ENCODE assay signal across 14 cellular contexts in the genomic region with DNA sequence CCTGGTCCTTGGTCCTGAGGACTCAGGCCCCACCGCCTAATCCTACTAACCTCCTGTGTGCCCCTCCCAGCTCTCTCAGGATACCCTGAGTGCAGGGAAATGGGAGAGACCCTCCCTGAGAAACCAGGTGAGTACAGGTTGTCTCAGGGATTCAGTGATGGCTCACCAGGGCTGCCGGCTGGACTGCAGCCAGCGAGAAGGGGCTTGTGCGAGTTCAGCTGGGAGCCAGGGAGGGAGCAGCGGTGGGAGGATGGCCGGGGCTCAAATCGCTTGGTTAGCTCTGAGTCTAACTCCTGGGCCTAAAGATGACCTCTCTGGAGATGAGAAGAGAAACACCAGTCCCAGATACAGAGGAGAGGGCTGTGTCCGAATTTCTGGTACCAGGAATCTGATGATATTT. TPM values are rescaled to one million over a fixed set of nuclear protein-coding genes. Genes with fewer than 3 reads are reported as not detected.
"Had no signal": no experiment of that assay in that cellular context is flagged by ENCODE, and none has a peak within 500 bp of the region (broad histone marks: within the 10 kb centered on the region; RNA-seq: fewer than 3 reads in every experiment).

No MANE protein-coding gene starts in this region.

RNA-seq across cellular contexts. Expression of gene FCGR3B, which starts 37.6 kb away (rescaled TPM):
- total RNA-seq: activated B cell treated with CpG ODN at 0.5 μM for 24 hours; activated CD4-positive, alpha-beta memory T cell treated with anti-CD3 and anti-CD28 coated beads for 36 hours; activated CD4-positive, alpha-beta T cell treated with anti-CD3 and anti-CD28 coated beads, Interleukin-2, amount 10 ng/mL, durations not matched to agents 24 days and 14 days; activated CD8-positive, alpha-beta memory T cell treated with anti-CD3 and anti-CD28 coated beads for 36 hours; activated CD8-positive, alpha-beta T cell treated with anti-CD3 and anti-CD28 coated beads for 36 hours; activated naive CD4-positive, alpha-beta T cell treated with anti-CD3 and anti-CD28 coated beads for 36 hours; activated naive CD4-positive, alpha-beta T cell treated with anti-CD3 and anti-CD28 coated beads, Interleukin-2, amount 50 U/mL, for 72 hours; activated naive CD8-positive, alpha-beta T cell treated with anti-CD3 and anti-CD28 coated beads for 36 hours; activated T-cell treated with anti-CD3 and anti-CD28 coated beads, Interleukin-2, amount 50 U/mL, for 4 hours; activated T-helper 1 cell treated with anti-CD3 and anti-CD28 coated beads, Interleukin-12 subunit alpha, Interleukin-12 subunit beta, Interleukin-2, Interleukin-4 antibody, amounts not matched to agents 30 ng/mL and 10 ng/mL and 1 ng/mL, durations not matched to agents 14 hours and 24 hours and 36 hours; activated T-helper 17 cell treated with anti-CD3 and anti-CD28 coated beads, Interleukin-2, amount 50 U/mL, for 72 hours; ascending aorta; bronchial epithelial cell; cardiac muscle cell had no signal

RNA-seq across cellular contexts. Expression of gene FCGR3A, which starts 43.7 kb away (rescaled TPM):
- total RNA-seq: activated CD4-positive, alpha-beta memory T cell treated with anti-CD3 and anti-CD28 coated beads for 36 hours; activated CD4-positive, alpha-beta T cell treated with anti-CD3 and anti-CD28 coated beads, Interleukin-2, amount 10 ng/mL, durations not matched to agents 24 days and 14 days; activated CD8-positive, alpha-beta memory T cell treated with anti-CD3 and anti-CD28 coated beads for 36 hours; activated naive CD8-positive, alpha-beta T cell treated with anti-CD3 and anti-CD28 coated beads for 36 hours; activated T-helper 1 cell treated with anti-CD3 and anti-CD28 coated beads, Interleukin-12 subunit alpha, Interleukin-12 subunit beta, Interleukin-2, Interleukin-4 antibody, amounts not matched to agents 30 ng/mL and 10 ng/mL and 1 ng/mL, durations not matched to agents 14 hours and 24 hours and 36 hours; activated T-helper 17 cell treated with anti-CD3 and anti-CD28 coated beads, Interleukin-2, amount 50 U/mL, for 72 hours; bronchial epithelial cell; cardiac muscle cell had no signal
